3 cellular contexts compared by ENCODE assay signal in genomic region chr20:43364001-43364400, GRCh38.
"Had no signal": no experiment of that assay in that cellular context is flagged by ENCODE, and none has a peak within 500 bp of the region (broad histone marks: within the 10 kb centered on the region; RNA-seq: fewer than 3 reads in every experiment).

No MANE protein-coding gene starts in this region.

- ATAC-seq: GM12878 had no signal

- DNase-seq: GDM1, GF-D8 had no signal

- H3K4me3 ChIP-seq: GM12878 had no signal
